In the genomic region with DNA sequence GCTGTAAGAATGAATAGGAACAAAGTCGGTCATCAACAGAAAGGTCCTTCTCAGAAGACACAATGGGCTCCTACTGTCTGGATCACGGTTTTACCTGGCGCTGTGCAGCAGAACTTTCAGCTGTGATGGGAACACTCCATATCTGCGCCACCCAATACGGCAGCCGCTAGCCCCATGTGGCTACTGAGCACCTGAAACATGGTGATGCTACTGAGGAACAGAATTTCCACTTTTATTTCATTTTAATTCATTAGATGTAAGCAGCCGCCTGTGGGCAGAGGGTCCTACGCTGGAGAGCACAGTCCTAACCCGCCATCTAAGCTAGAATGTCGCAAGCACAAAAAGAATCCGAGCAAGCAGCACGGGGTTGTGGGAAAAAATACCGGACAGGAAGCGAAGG, we compare ENCODE assay signal across 25 cellular contexts. TPM values are rescaled to one million over a fixed set of nuclear protein-coding genes. Genes with fewer than 3 reads are reported as not detected.
"Had no signal": no experiment of that assay in that cellular context is flagged by ENCODE, and none has a peak within 500 bp of the region (broad histone marks: within the 10 kb centered on the region; RNA-seq: fewer than 3 reads in every experiment).

No MANE protein-coding gene starts in this region.

- H3K4me1 ChIP-seq: ascending aorta, body of pancreas had no signal

- ATAC-seq: activated CD8-positive, alpha-beta T cell treated with anti-CD3 and anti-CD28 coated beads, Interleukin-2, amount 10 ng/mL, durations not matched to agents 7 days and 5 days; activated naive CD4-positive, alpha-beta T cell treated with anti-CD3 and anti-CD28 coated beads, Interleukin-2, amount 50 U/mL, for 72 hours; activated naive CD8-positive, alpha-beta T cell treated with anti-CD3 and anti-CD28 coated beads, Interleukin-2, amount 50 U/mL, for 24 hours; body of pancreas; PC-3 had no signal

- H3K9me3 ChIP-seq: body of pancreas had no signal

- H3K4me1 Mint-ChIP-seq: IgD-negative memory B cell had no signal

- H3K27ac Mint-ChIP-seq: activated CD8-positive, alpha-beta T cell treated with anti-CD3 and anti-CD28 coated beads, Interleukin-2, amount 10 ng/mL, durations not matched to agents 7 days and 5 days; activated naive CD4-positive, alpha-beta T cell treated with anti-CD3 and anti-CD28 coated beads, Interleukin-2, amount 50 U/mL, for 72 hours; activated naive CD8-positive, alpha-beta T cell treated with anti-CD3 and anti-CD28 coated beads, Interleukin-2, amount 50 U/mL, for 24 hours; activated T-cell treated with anti-CD3 and anti-CD28 coated beads, Interleukin-2, amount 50 U/mL, for 24 hours; activated T-helper 1 cell treated with anti-CD3 and anti-CD28 coated beads, Interleukin-12 subunit alpha, Interleukin-12 subunit beta, Interleukin-2, Interleukin-4 antibody, amounts not matched to agents 30 ng/mL and 10 ng/mL and 1 ng/mL, durations not matched to agents 14 hours and 24 hours and 36 hours; IgD-negative memory B cell; T-helper 1 cell treated with Interleukin-12 subunit alpha and Interleukin-12 subunit beta and Interleukin-4 antibody, amounts not matched to agents 30 μg/mL and 1 μg/mL, for 36 hours had no signal

- H3K4me3 Mint-ChIP-seq: activated CD8-positive, alpha-beta T cell treated with anti-CD3 and anti-CD28 coated beads, Interleukin-2, amount 10 ng/mL, durations not matched to agents 7 days and 5 days; activated naive CD8-positive, alpha-beta T cell treated with anti-CD3 and anti-CD28 coated beads, Interleukin-2, amount 50 U/mL, for 24 hours; activated T-cell treated with anti-CD3 and anti-CD28 coated beads, Interleukin-2, amount 50 U/mL, for 24 hours; activated T-helper 1 cell treated with anti-CD3 and anti-CD28 coated beads, Interleukin-12 subunit alpha, Interleukin-12 subunit beta, Interleukin-2, Interleukin-4 antibody, amounts not matched to agents 30 ng/mL and 10 ng/mL and 1 ng/mL, durations not matched to agents 14 hours and 24 hours and 36 hours; IgD-negative memory B cell; T-helper 1 cell treated with Interleukin-12 subunit alpha and Interleukin-12 subunit beta and Interleukin-4 antibody, amounts not matched to agents 30 μg/mL and 1 μg/mL, for 36 hours had no signal

- H3K9me3 Mint-ChIP-seq: activated naive CD8-positive, alpha-beta T cell treated with anti-CD3 and anti-CD28 coated beads, Interleukin-2, amount 50 U/mL, for 24 hours; activated T-helper 1 cell treated with anti-CD3 and anti-CD28 coated beads, Interleukin-12 subunit alpha, Interleukin-12 subunit beta, Interleukin-2, Interleukin-4 antibody, amounts not matched to agents 30 ng/mL and 10 ng/mL and 1 ng/mL, durations not matched to agents 14 hours and 24 hours and 36 hours had no signal

- H3K27ac ChIP-seq: ascending aorta, body of pancreas had no signal

- H3K4me3 ChIP-seq: ascending aorta, body of pancreas had no signal

- H3K36me3 ChIP-seq: ascending aorta had no signal

- FAIRE-seq: RCC 7860 had no signal

- DNase-seq: activated CD4-positive, alpha-beta T cell treated with anti-CD3 and anti-CD28 coated beads for 48 hours; activated CD4-positive, alpha-beta T cell treated with anti-CD3 and anti-CD28 coated beads, Interleukin-2, amount 50 U/mL, for 4 hours; activated CD4-positive, CD25-positive, alpha-beta regulatory T cell treated with anti-CD3 and anti-CD28 coated beads, Interleukin-2, amount 50 U/mL, for 72 hours; activated CD8-positive, alpha-beta T cell treated with anti-CD3 and anti-CD28 coated beads, Interleukin-2, amount 10 ng/mL, durations not matched to agents 7 days and 5 days; activated effector memory CD4-positive, alpha-beta T cell treated with Interleukin-2 at 50 U/mL for 16 hours; activated naive CD4-positive, alpha-beta T cell; activated naive CD8-positive, alpha-beta T cell treated with anti-CD3 and anti-CD28 coated beads, Interleukin-2, amount 50 U/mL, for 24 hours; activated T-cell treated with anti-CD3 and anti-CD28 coated beads, Interleukin-2, amount 50 U/mL, for 24 hours; amniotic stem cell; body of pancreas; KG1; NCI-H1048; NCI-H1930; NCI-H510A treated with DMSO at 0.1 percent for 48 hours; NK-92 treated with Interleukin-12 subunit alpha and Interleukin-12 subunit beta, amount 100 ng/mL, for 24 hours; PC-3; SHP77 treated with DMSO at 0.1 percent for 48 hours had no signal

- H3K36me3 Mint-ChIP-seq: IgD-negative memory B cell had no signal

RNA-seq across cellular contexts. Expression of gene SULT4A1, which starts 2.7 kb away (rescaled TPM):
- total RNA-seq: activated CD8-positive, alpha-beta T cell treated with anti-CD3 and anti-CD28 coated beads, Interleukin-2, amount 10 ng/mL, durations not matched to agents 7 days and 5 days; activated T-helper 1 cell treated with anti-CD3 and anti-CD28 coated beads, Interleukin-12 subunit alpha, Interleukin-12 subunit beta, Interleukin-2, Interleukin-4 antibody, amounts not matched to agents 30 ng/mL and 10 ng/mL and 1 ng/mL, durations not matched to agents 14 hours and 24 hours and 36 hours; ascending aorta; M059J; PC-3 had no signal
- polyA plus RNA-seq: IgD-negative memory B cell had no signal

RNA-seq across cellular contexts. Expression of gene PNPLA5, which starts 32.2 kb away (rescaled TPM):
- total RNA-seq: activated CD8-positive, alpha-beta T cell treated with anti-CD3 and anti-CD28 coated beads, Interleukin-2, amount 10 ng/mL, durations not matched to agents 7 days and 5 days; activated naive CD4-positive, alpha-beta T cell treated with anti-CD3 and anti-CD28 coated beads, Interleukin-2, amount 50 U/mL, for 72 hours; activated T-helper 1 cell treated with anti-CD3 and anti-CD28 coated beads, Interleukin-12 subunit alpha, Interleukin-12 subunit beta, Interleukin-2, Interleukin-4 antibody, amounts not matched to agents 30 ng/mL and 10 ng/mL and 1 ng/mL, durations not matched to agents 14 hours and 24 hours and 36 hours; ascending aorta; body of pancreas; PC-3; SK-MEL-5 had no signal
- polyA plus RNA-seq: IgD-negative memory B cell had no signal

RNA-seq across cellular contexts. Expression of gene EFCAB6, which starts 47.5 kb away (rescaled TPM):
- total RNA-seq: activated T-helper 1 cell treated with anti-CD3 and anti-CD28 coated beads, Interleukin-12 subunit alpha, Interleukin-12 subunit beta, Interleukin-2, Interleukin-4 antibody, amounts not matched to agents 30 ng/mL and 10 ng/mL and 1 ng/mL, durations not matched to agents 14 hours and 24 hours and 36 hours had no signal
- polyA plus RNA-seq: IgD-negative memory B cell had no signal
